ENCODE assay signal across 9 cellular contexts in the genomic region with DNA sequence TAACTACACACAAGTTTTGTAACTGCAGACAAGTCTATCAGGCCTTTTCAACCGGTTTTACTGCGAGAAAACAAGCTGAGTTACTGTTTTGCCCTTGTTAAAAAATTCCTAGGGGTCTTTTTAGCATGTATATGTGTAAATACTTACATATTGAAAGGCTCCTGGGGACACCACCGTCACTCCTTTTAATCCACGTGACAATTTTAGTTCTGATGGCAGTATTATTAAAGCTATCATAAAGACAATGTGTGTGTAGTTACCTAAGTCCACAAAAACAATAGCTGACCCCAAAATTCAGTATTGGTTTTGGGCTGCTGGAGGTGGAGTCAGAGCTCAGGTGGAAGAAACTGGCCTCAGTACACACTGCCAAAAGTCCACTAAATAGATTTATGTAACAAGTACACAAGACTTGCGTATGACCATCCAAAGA. TPM values are rescaled to one million over a fixed set of nuclear protein-coding genes. Genes with fewer than 3 reads are reported as not detected.
DNase-seq lines count a peak whose midpoint lies in the region; ATAC-seq and TF ChIP-seq lines count a peak whose summit lies in the region.
"Had no signal": no experiment of that assay in that cellular context is flagged by ENCODE, and none has a peak within 500 bp of the region (broad histone marks: within the 10 kb centered on the region; RNA-seq: fewer than 3 reads in every experiment).

No MANE protein-coding gene starts in this region.

- H3K4me3 Mint-ChIP-seq in activated naive CD8-positive, alpha-beta T cell treated with anti-CD3 and anti-CD28 coated beads, Interleukin-2, amount 10 ng/mL, durations not matched to agents 7 days and 5 days, result peak overlapping the region; percentile 86
- peak overlapping the region; percentile 92 for H3K4me3 Mint-ChIP-seq in memory B cell

- H3K4me3 ChIP-seq in HUES6 (ENCODE audit: low read depth, low read length) (peak overlapping the region; percentile 60), smooth muscle cell (no peak overlapping the region)
- H3K4me3 ChIP-seq: K562 had no signal

- DNase-seq in COLO668 (lab: John Stamatoyannopoulos, UW; ENCODE audit: unreplicated experiment) (peak; percentile 13), memory B cell (ENCODE audit: low spot score in 2 of 2) (no peak), GF-D8 (lab: John Stamatoyannopoulos, UW) (no peak), hepatic stellate cell (ENCODE audit: low spot score) (no peak), smooth muscle cell (lab: John Stamatoyannopoulos, UW; ENCODE audit: unreplicated experiment) (no peak)
- no peak for DNase-seq in activated naive CD8-positive, alpha-beta T cell treated with anti-CD3 and anti-CD28 coated beads, Interleukin-2, amount 10 ng/mL, durations not matched to agents 7 days and 5 days

- 81% methylated on average over 5 of the region's 5 CpGs for WGBS in smooth muscle cell (ENCODE audit: low lambda C conversion rate)

- H3K27me3 Mint-ChIP-seq in activated naive CD8-positive, alpha-beta T cell treated with anti-CD3 and anti-CD28 coated beads, Interleukin-2, amount 10 ng/mL, durations not matched to agents 7 days and 5 days, result no peaks in the 10 kb centered on the region
- no peaks in the 10 kb centered on the region for H3K27me3 Mint-ChIP-seq in memory B cell

- H3K27ac ChIP-seq in HUES6 (ENCODE audit: low read depth, low read length), result peak overlapping the region; percentile 60; the same call in 1 of the 2 replicates
- no peak overlapping the region for H3K27ac ChIP-seq in smooth muscle cell (ENCODE audit: low read depth)

- POLR2A ChIA-PET in activated naive CD8-positive, alpha-beta T cell treated with anti-CD3 and anti-CD28 coated beads, Interleukin-2, amount 10 ng/mL, durations not matched to agents 7 days and 5 days (lab: Charles Lee), result interaction anchor here (1.0 to 30.0 kb wide), 34 partner anchors 9 to 1845 kb away, joined by 3 to 1993 read pairs (median 10); a partner anchor contains a TSS

- H3K36me3 ChIP-seq in HUES6 (ENCODE audit: control insufficient read depth, insufficient read depth, low read length), result no peaks in the 10 kb centered on the region
- no peaks in the 10 kb centered on the region for H3K36me3 ChIP-seq in smooth muscle cell (ENCODE audit: low read depth)

- H3K27me3 ChIP-seq in HUES6 (ENCODE audit: control insufficient read depth, insufficient read depth, low read length), result no peaks in the 10 kb centered on the region
- H3K27me3 ChIP-seq in smooth muscle cell (ENCODE audit: low read depth), result no peaks in the 10 kb centered on the region

- H3K79me2 ChIP-seq in smooth muscle cell (ENCODE audit: low read depth), result no peaks in the 10 kb centered on the region

- peak overlapping the region; percentile 99 for H3K27ac Mint-ChIP-seq in activated naive CD8-positive, alpha-beta T cell treated with anti-CD3 and anti-CD28 coated beads, Interleukin-2, amount 10 ng/mL, durations not matched to agents 7 days and 5 days
- no peak overlapping the region for H3K27ac Mint-ChIP-seq in memory B cell

- no peaks in the 10 kb centered on the region for H3K9me3 Mint-ChIP-seq in activated naive CD8-positive, alpha-beta T cell treated with anti-CD3 and anti-CD28 coated beads, Interleukin-2, amount 10 ng/mL, durations not matched to agents 7 days and 5 days
- no peaks in the 10 kb centered on the region for H3K9me3 Mint-ChIP-seq in memory B cell

- peaks cover 43% of the 10 kb centered on the region for H3K4me1 Mint-ChIP-seq in activated naive CD8-positive, alpha-beta T cell treated with anti-CD3 and anti-CD28 coated beads, Interleukin-2, amount 10 ng/mL, durations not matched to agents 7 days and 5 days
- peaks cover 12% of the 10 kb centered on the region for H3K4me1 Mint-ChIP-seq in memory B cell

- no peak overlapping the region for H3K4me2 ChIP-seq in smooth muscle cell

- no peaks in the 10 kb centered on the region for H3F3A ChIP-seq in smooth muscle cell (ENCODE audit: low read depth)

- H3K9me3 ChIP-seq in HUES6 (ENCODE audit: control insufficient read depth, insufficient read depth, low read depth, low read length) (no peaks in the 10 kb centered on the region), smooth muscle cell (replicated peaks; ENCODE audit: low read depth) (no peaks in the 10 kb centered on the region)

- peaks cover 2% of the 10 kb centered on the region for H3K36me3 Mint-ChIP-seq in activated naive CD8-positive, alpha-beta T cell treated with anti-CD3 and anti-CD28 coated beads, Interleukin-2, amount 10 ng/mL, durations not matched to agents 7 days and 5 days
- H3K36me3 Mint-ChIP-seq in memory B cell, result no peaks in the 10 kb centered on the region

- H4K20me1 ChIP-seq in smooth muscle cell (ENCODE audit: low read depth), result no peaks in the 10 kb centered on the region

- ATAC-seq in activated naive CD8-positive, alpha-beta T cell treated with anti-CD3 and anti-CD28 coated beads, Interleukin-2, amount 10 ng/mL, durations not matched to agents 7 days and 5 days (ENCODE audit: low read depth), result no peak
- ATAC-seq in memory B cell (ENCODE audit: low read depth) (no peak), esophagus mucosa (no peak)
- ATAC-seq: K562 had no signal

- no peak for TF ChIP-seq CTCF in smooth muscle cell (IDR thresholded peaks at IDR 0.05; ENCODE audit: borderline replicate concordance, insufficient read depth, poor library complexity, severe bottlenecking)

- H3K4me1 ChIP-seq in HUES6 (ENCODE audit: control insufficient read depth, insufficient read depth, low read length) (peaks cover 16% of the 10 kb centered on the region; the same call in 1 of the 2 replicates), smooth muscle cell (ENCODE audit: low read depth) (peaks cover 10% of the 10 kb centered on the region)

- peak overlapping the region; percentile 96 for H3K9ac ChIP-seq in HUES6 (ENCODE audit: low read length)
- H3K9ac ChIP-seq in smooth muscle cell (ENCODE audit: low read depth), result no peak overlapping the region

- H2AFZ ChIP-seq in smooth muscle cell (ENCODE audit: low read depth), result no peak overlapping the region

RNA-seq across cellular contexts. Expression of a gene that starts 41.3 kb away (rescaled TPM):
- 1 to 10 TPM; 5.0 to 7.2 TPM for total RNA-seq in activated naive CD8-positive, alpha-beta T cell treated with anti-CD3 and anti-CD28 coated beads, Interleukin-2, amount 10 ng/mL, durations not matched to agents 7 days and 5 days
- total RNA-seq in esophagus mucosa (4.7 TPM), smooth muscle cell (4.9 and 5.5 TPM in 2 replicates)
- polyA plus RNA-seq in smooth muscle cell, result 2.1 and 7.5 TPM in 2 replicates
